4 cellular contexts compared by ENCODE assay signal in the genomic region with DNA sequence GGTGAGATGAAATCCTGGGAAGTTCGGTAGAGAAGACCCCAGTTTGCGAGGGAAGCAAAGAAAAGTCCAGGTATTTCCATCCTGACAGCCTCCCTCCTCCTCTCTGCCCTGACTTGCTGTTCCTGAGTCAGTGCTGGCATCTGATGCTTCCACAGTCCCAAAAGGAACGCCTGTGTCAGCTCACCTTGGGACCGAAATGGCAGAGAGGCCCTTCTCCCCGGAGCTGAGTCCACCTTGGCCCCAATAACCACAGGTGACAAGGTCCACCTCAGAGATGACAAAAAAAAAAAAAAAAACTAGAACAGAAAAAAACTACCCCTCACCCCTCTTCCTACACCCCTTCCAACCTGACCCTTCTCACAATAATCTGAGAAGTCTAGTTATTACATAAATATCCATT. TPM values are rescaled to one million over a fixed set of nuclear protein-coding genes. Genes with fewer than 3 reads are reported as not detected.
"Had no signal": no experiment of that assay in that cellular context is flagged by ENCODE, and none has a peak within 500 bp of the region (broad histone marks: within the 10 kb centered on the region; RNA-seq: fewer than 3 reads in every experiment).

No MANE protein-coding gene starts in this region.

- ATAC-seq: GM12878 had no signal

- H3K4me3 ChIP-seq: GM12878 had no signal

- DNase-seq: GDM1, GF-D8 had no signal

RNA-seq across cellular contexts. Expression of a gene that starts 31.6 kb away (rescaled TPM):
- total RNA-seq: G401 had no signal

RNA-seq across cellular contexts. Expression of a gene that starts 54.9 kb away (rescaled TPM):
- total RNA-seq: G401, GM12878 had no signal
- polyA plus RNA-seq: GM12878 had no signal
